ENCODE assay signal across 1 cellular context in genomic region chr1:145935708-145936107, GRCh38.
TF ChIP-seq lines count a peak whose summit lies in the region.

No MANE protein-coding gene starts in this region.

TF ChIP-seq in HepG2, 621 proteins besides CTCF, POLR2A, EP300 and RAD21:
- TF ChIP-seq NPAS2 (CRISPR knock-in tag; IDR thresholded peaks at IDR 0.05; ENCODE audit: borderline replicate concordance) (no peak), TCF7 (IDR thresholded peaks at IDR 0.05; ENCODE audit: low read depth) (no peak), BATF2 (CRISPR knock-in tag; IDR thresholded peaks at IDR 0.05) (no peak), ZNF331 (CRISPR knock-in tag; IDR thresholded peaks at IDR 0.05) (no peak), CBX1 (IDR thresholded peaks at IDR 0.05; ENCODE audit: low read depth) (no peak), ZNF878 (CRISPR knock-in tag; IDR thresholded peaks at IDR 0.05) (no peak), JUN (CRISPR knock-in tag; IDR thresholded peaks at IDR 0.05) (no peak), RELA (CRISPR knock-in tag; IDR thresholded peaks at IDR 0.05) (no peak), HOXD1 (CRISPR knock-in tag; IDR thresholded peaks at IDR 0.05) (no peak), TAF1 (CRISPR knock-in tag; IDR thresholded peaks at IDR 0.05) (no peak), HNRNPLL (IDR thresholded peaks at IDR 0.05; ENCODE audit: low read depth, low read length, poor library complexity, severe bottlenecking) (no peak), SIN3B (IDR thresholded peaks at IDR 0.05; ENCODE audit: low read length) (no peak), GMEB2 (CRISPR knock-in tag; IDR thresholded peaks at IDR 0.05; ENCODE audit: low read depth) (no peak), DRAP1 (CRISPR knock-in tag; IDR thresholded peaks at IDR 0.05) (no peak)
